ENCODE assay signal across 15 cellular contexts in the genomic region with DNA sequence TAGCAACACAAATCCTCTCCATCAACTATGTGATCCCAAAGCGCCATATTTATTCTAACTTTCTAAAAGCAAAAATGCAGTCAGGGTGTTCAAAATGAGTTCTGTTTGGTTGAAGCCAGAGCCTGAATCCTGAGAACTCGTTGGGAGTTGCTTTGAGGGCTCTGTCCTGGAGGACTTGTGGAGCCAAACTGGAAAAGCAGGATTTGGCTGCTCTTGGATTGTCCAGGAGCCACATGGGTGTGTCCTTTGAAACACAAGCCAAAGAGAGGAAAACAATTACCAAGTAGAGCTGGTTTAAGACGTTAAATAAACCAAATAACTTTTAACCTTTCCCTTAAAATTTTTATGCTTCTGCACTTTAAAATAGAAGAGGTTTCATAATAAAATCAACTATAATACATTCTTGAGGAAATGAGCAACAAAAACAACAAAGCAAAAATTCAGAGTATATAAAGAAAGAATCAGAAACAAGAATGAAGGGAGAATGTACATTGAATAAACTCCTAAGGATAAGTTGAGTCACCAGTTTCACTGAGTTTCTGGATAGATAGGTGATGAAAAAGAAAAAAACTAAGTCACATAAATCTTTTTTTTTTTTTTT. TPM values are rescaled to one million over a fixed set of nuclear protein-coding genes. Genes with fewer than 3 reads are reported as not detected.
DNase-seq lines count a peak whose midpoint lies in the region; ATAC-seq and TF ChIP-seq lines count a peak whose summit lies in the region.
"Had no signal": no experiment of that assay in that cellular context is flagged by ENCODE, and none has a peak within 500 bp of the region (broad histone marks: within the 10 kb centered on the region; RNA-seq: fewer than 3 reads in every experiment).

No MANE protein-coding gene starts in this region.

- no peak for TF ChIP-seq CTCF in prostate gland (IDR thresholded peaks at IDR 0.05)

- H3K36me3 ChIP-seq in prostate gland: no peaks in the 10 kb centered on the region
- H3K36me3 ChIP-seq in CD4-positive, alpha-beta memory T cell (ENCODE audit: insufficient read depth, low read length): no peaks in the 10 kb centered on the region
- H3K36me3 ChIP-seq: adrenal gland, BLaER1 had no signal

- no peaks in the 10 kb centered on the region for H3K9me3 ChIP-seq in prostate gland
- H3K9me3 ChIP-seq in CD4-positive, alpha-beta memory T cell (ENCODE audit: control insufficient read depth in 1 of 2, low read length in 2 of 2): no peaks in the 10 kb centered on the region
- H3K9me3 ChIP-seq: adrenal gland, BLaER1 had no signal

- H3K27ac Mint-ChIP-seq in CD4-positive, alpha-beta memory T cell: no peak overlapping the region
- H3K27ac Mint-ChIP-seq: activated B cell treated with CpG ODN at 0.5 μM for 24 hours had no signal

- peak; percentile 72 for DNase-seq in DMS53 treated with DMSO at 0.1 percent for 48 hours (lab: John Stamatoyannopoulos, UW; ENCODE audit: unreplicated experiment)
- peak; percentile 68 for DNase-seq in NCI-H748 treated with DMSO at 0.1 percent for 48 hours (lab: John Stamatoyannopoulos, UW)
- DNase-seq in prostate gland (ENCODE audit: low spot score): peak; percentile 84
- no peak for DNase-seq in CD4-positive, alpha-beta memory T cell
- DNase-seq in NOMO-1 (lab: John Stamatoyannopoulos, UW; ENCODE audit: unreplicated experiment in 2 of 2): no peak
- no peak for DNase-seq in MV-4-11 (lab: John Stamatoyannopoulos, UW)
- DNase-seq in stimulated activated CD4-positive, alpha-beta T cell treated with anti-CD3 and anti-CD28 coated beads, Interleukin-1b, Interleukin-23, amount 100 ng/mL, for 48 hours: no peak
- DNase-seq: activated B cell treated with CpG ODN at 0.5 μM for 24 hours; adrenal gland; effector CD4-positive, alpha-beta T cell; head of caudate nucleus; NCI-H524 treated with DMSO at 0.1 percent for 48 hours had no signal

- H3K4me3 ChIP-seq in prostate gland: no peak overlapping the region
- H3K4me3 ChIP-seq in CD4-positive, alpha-beta memory T cell (ENCODE audit: low read length in 2 of 2): no peak overlapping the region
- H3K4me3 ChIP-seq: adrenal gland, BLaER1 had no signal

- peak; percentile 94 for ATAC-seq in esophagus mucosa

- H3K27ac ChIP-seq in prostate gland: peak overlapping the region; percentile 47 to 50
- H3K27ac ChIP-seq in CD4-positive, alpha-beta memory T cell (ENCODE audit: low read depth, low read length): no peak overlapping the region
- H3K27ac ChIP-seq: adrenal gland, BLaER1 had no signal

- peaks cover 0 to 2% (median 0%) of the 10 kb centered on the region in 8 donors for H3K9me3 Mint-ChIP-seq in CD4-positive, alpha-beta memory T cell
- H3K9me3 Mint-ChIP-seq: activated B cell treated with CpG ODN at 0.5 μM for 24 hours had no signal

- intact Hi-C loops in prostate gland (cut with DNase I): no loop called here
- intact Hi-C loops in CD4-positive, alpha-beta memory T cell (cut with micrococcal nuclease): no loop called here

- TF ChIP-seq POLR2A in prostate gland (IDR thresholded peaks at IDR 0.05): no peak

- H3K27me3 ChIP-seq in prostate gland (replicated peaks; ENCODE audit: insufficient read depth): no peaks in the 10 kb centered on the region
- no peaks in the 10 kb centered on the region for H3K27me3 ChIP-seq in CD4-positive, alpha-beta memory T cell (ENCODE audit: insufficient read depth, low read length)
- H3K27me3 ChIP-seq: adrenal gland, BLaER1 had no signal

- no peaks in the 10 kb centered on the region for H3K4me1 Mint-ChIP-seq in CD4-positive, alpha-beta memory T cell
- H3K4me1 Mint-ChIP-seq: activated B cell treated with CpG ODN at 0.5 μM for 24 hours had no signal

- POLR2A ChIA-PET in CD4-positive, alpha-beta memory T cell (lab: Charles Lee; ENCODE audit: partially characterized antibody): no interaction called here

- H3K36me3 Mint-ChIP-seq in CD4-positive, alpha-beta memory T cell: no peaks in the 10 kb centered on the region

- 43% methylated on average over 3 of the region's 3 CpGs for WGBS in prostate gland

- peaks cover 0 to 4% of the 10 kb centered on the region in 2 donors for H3K27me3 Mint-ChIP-seq in CD4-positive, alpha-beta memory T cell

- no peak overlapping the region for H3K4me3 Mint-ChIP-seq in CD4-positive, alpha-beta memory T cell
- H3K4me3 Mint-ChIP-seq: activated B cell treated with CpG ODN at 0.5 μM for 24 hours had no signal

- no peaks in the 10 kb centered on the region for H3K4me1 ChIP-seq in prostate gland (replicated peaks)
- H3K4me1 ChIP-seq in CD4-positive, alpha-beta memory T cell (ENCODE audit: insufficient read depth, low read length): no peaks in the 10 kb centered on the region
- H3K4me1 ChIP-seq: adrenal gland, BLaER1 had no signal

- CTCF ChIA-PET in CD4-positive, alpha-beta memory T cell (lab: Charles Lee; ENCODE audit: partially characterized antibody): no interaction called here

RNA-seq across cellular contexts. Expression of gene C5orf46, which starts 13.5 kb away (rescaled TPM):
- 0.36 TPM for total RNA-seq in esophagus mucosa
- under 1 TPM in 1 of 2 donors, not detected in 1; 0.59 TPM for total RNA-seq in prostate gland
- total RNA-seq in CD4-positive, alpha-beta memory T cell: not detected
- not detected for polyA plus RNA-seq in CD4-positive, alpha-beta memory T cell
- total RNA-seq: activated B cell treated with CpG ODN at 0.5 μM for 24 hours, adrenal gland, lung microvascular endothelial cell had no signal
- polyA plus RNA-seq: adrenal gland had no signal

RNA-seq across cellular contexts. Expression of gene SCGB3A2, which starts 14.3 kb away (rescaled TPM):
- not detected for total RNA-seq in esophagus mucosa
- not detected for total RNA-seq in prostate gland
- not detected for total RNA-seq in CD4-positive, alpha-beta memory T cell
- polyA plus RNA-seq in CD4-positive, alpha-beta memory T cell: not detected
- total RNA-seq: activated B cell treated with CpG ODN at 0.5 μM for 24 hours, lung microvascular endothelial cell had no signal

Comparison
In these comparisons a context has a peak if more than half of its experiments do, and no peak if none do; other contexts are left out.
1. DNase-seq: peak in DMS53 treated with DMSO at 0.1 percent for 48 hours (single experiment), NCI-H748 treated with DMSO at 0.1 percent for 48 hours (single experiment) and prostate gland (single experiment); none in CD4-positive, alpha-beta memory T cell (0 of 5), NOMO-1 (0 of 2), MV-4-11 (single experiment) and stimulated activated CD4-positive, alpha-beta T cell treated with anti-CD3 and anti-CD28 coated beads, Interleukin-1b, Interleukin-23, amount 100 ng/mL, for 48 hours (single experiment).